Comparison of ENCODE assay signal across 9 cellular contexts in the genomic region with DNA sequence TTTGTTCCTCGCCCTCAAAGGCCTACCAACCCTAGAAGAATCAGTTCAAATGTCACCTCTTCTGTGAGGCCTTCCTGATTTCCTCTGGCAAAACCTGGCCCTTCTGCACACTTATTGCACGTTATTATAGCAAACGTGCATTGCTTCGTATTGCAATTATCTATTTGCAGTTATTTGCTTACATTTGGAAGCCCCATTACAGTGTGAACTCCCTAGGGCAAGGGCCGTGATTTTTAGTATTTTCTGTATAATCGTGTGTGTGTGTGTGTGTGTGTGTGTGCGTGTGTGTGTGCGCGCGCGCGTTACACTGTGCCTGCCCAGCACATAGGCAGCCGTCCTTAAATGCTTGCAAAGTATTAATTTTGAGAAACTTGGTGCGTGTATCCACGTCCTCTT. TPM values are rescaled to one million over a fixed set of nuclear protein-coding genes. Genes with fewer than 3 reads are reported as not detected.
A peak's percentile ranks its signal among the peaks of the same experiment; 100 is the strongest.
DNase-seq lines count a peak whose midpoint lies in the region; ATAC-seq, FAIRE-seq and TF ChIP-seq lines count a peak whose summit lies in the region.
"Had no signal": no experiment of that assay in that cellular context is flagged by ENCODE, and none has a peak within 500 bp of the region (broad histone marks: within the 10 kb centered on the region; RNA-seq: fewer than 3 reads in every experiment).

No MANE protein-coding gene starts in this region.

- H3K27me3 ChIP-seq in adrenal gland = no peaks in the 10 kb centered on the region

- peak overlapping the region in 1 of 2 experiments; percentile 51; a peak in 4 of 6 replicates for H3K27ac ChIP-seq in A549
- no peak overlapping the region for H3K27ac ChIP-seq in adrenal gland

- POLR2A ChIA-PET in A549 (lab: Yijun Ruan, JAX) = interaction anchor here (0.5 to 0.8 kb wide), 3 partner anchors 11 to 845 kb away, joined by 3 to 9 read pairs (median 4); no protein-coding TSS in a partner anchor

- H3K9me3 ChIP-seq in A549 = no peaks in the 10 kb centered on the region
- H3K9me3 ChIP-seq in mucosa of descending colon = no peaks in the 10 kb centered on the region
- no peaks in the 10 kb centered on the region for H3K9me3 ChIP-seq in adrenal gland (replicated peaks in 1 of 3)

- CTCF ChIA-PET in A549 (lab: Yijun Ruan, JAX) = interaction anchor here (0.7 to 1.3 kb wide), 2 partner anchors 10 to 11 kb away, joined by 3 to 4 read pairs; no protein-coding TSS in a partner anchor

- WGBS in A549 (ENCODE audit: missing lambda C conversion rate) = 10% methylated on average over 15 of the region's 15 CpGs
- 8 to 10% (median 10%) methylated on average over 15 of the region's 15 CpGs for WGBS in adrenal gland, 4 donors

- no peak for FAIRE-seq in A549 (lab: Jason Lieb, UNC)

- H3K4me1 ChIP-seq in A549 = peaks cover 4% of the 10 kb centered on the region; the same call in 2 of the 3 replicates
- peaks cover 3% of the 10 kb centered on the region for H3K4me1 ChIP-seq in mucosa of descending colon (ENCODE audit: low read depth)
- H3K4me1 ChIP-seq in adrenal gland (replicated peaks in 1 of 2) = peaks cover 0 to 5% of the 10 kb centered on the region in 2 donors

- TF ChIP-seq EP300 in A549 (IDR thresholded peaks at IDR 0.05) = no peak

- peak overlapping the region; percentile 88 for H3K4me3 ChIP-seq in A549
- H3K4me3 ChIP-seq in cardiac fibroblast (replicated peaks in 1 of 2; ENCODE audit: low read depth in 2 of 2, low read length in 2 of 2) = peak overlapping the region; percentile 68 to 72
- H3K4me3 ChIP-seq in mucosa of descending colon = peak overlapping the region; percentile 38
- H3K4me3 ChIP-seq in adrenal gland = peak overlapping the region in 1 of 4 donors; percentile 60

- DNase-seq in A549 (ENCODE audit: low read depth in 1 of 2, low spot score in 1 of 2) (no peak), cardiac fibroblast (ENCODE audit: low read depth in 2 of 2) (no peak), mucosa of descending colon (no peak), adrenal gland (no peak), GDM1 (lab: John Stamatoyannopoulos, UW) (no peak), NCI-H1436 treated with DMSO at 0.1 percent for 48 hours (lab: John Stamatoyannopoulos, UW) (no peak)

- intact Hi-C loops in mucosa of descending colon (cut with DNase I, micrococcal nuclease) (no loop called here), adrenal gland (cut with DNase I) (no loop called here)

- H3K36me3 ChIP-seq in mucosa of descending colon (ENCODE audit: low read depth) (no peaks in the 10 kb centered on the region), adrenal gland (replicated peaks in 1 of 2) (no peaks in the 10 kb centered on the region)

- H3K4me2 ChIP-seq in A549 = peak overlapping the region; percentile 98

- TF ChIP-seq POLR2A in A549 (IDR thresholded peaks at IDR 0.05; ENCODE audit: low read length) (no peak), adrenal gland (IDR thresholded peaks at IDR 0.05) (no peak)

- peak; percentile 44 to 60 for ATAC-seq in A549
- peak; percentile 18 for ATAC-seq in GM19351 (IDR thresholded peaks at IDR 0.05; ENCODE audit: unreplicated experiment)
- peak; percentile 16 for ATAC-seq in HG03457 (IDR thresholded peaks at IDR 0.05; ENCODE audit: unreplicated experiment)
- ATAC-seq in mucosa of descending colon = peak; percentile 46

- TF ChIP-seq CTCF in A549 (IDR thresholded peaks at IDR 0.05) = no peak
- TF ChIP-seq CTCF in cardiac fibroblast (IDR thresholded peaks at IDR 0.05; ENCODE audit: low read depth, low read length) = no peak
- no peak for TF ChIP-seq CTCF in mucosa of descending colon (IDR thresholded peaks at IDR 0.05)
- no peak for TF ChIP-seq CTCF in adrenal gland (IDR thresholded peaks at IDR 0.05)

- no peak for TF ChIP-seq RAD21 in A549 (conservative IDR thresholded peaks at IDR 0.05 in 1 of 2, IDR thresholded peaks at IDR 0.05 in 1 of 2)

TF ChIP-seq in A549, 52 proteins besides CTCF, POLR2A, EP300 and RAD21:
- TF ChIP-seq ZSCAN20 (CRISPR knock-in tag; IDR thresholded peaks at IDR 0.05) = no peak
- no peak for TF ChIP-seq TFCP2L1 (CRISPR knock-in tag; IDR thresholded peaks at IDR 0.05)
- TF ChIP-seq POLR2AphosphoS2 (conservative IDR thresholded peaks at IDR 0.05; ENCODE audit: low read length) = no peak
- TF ChIP-seq, protein P1, sequence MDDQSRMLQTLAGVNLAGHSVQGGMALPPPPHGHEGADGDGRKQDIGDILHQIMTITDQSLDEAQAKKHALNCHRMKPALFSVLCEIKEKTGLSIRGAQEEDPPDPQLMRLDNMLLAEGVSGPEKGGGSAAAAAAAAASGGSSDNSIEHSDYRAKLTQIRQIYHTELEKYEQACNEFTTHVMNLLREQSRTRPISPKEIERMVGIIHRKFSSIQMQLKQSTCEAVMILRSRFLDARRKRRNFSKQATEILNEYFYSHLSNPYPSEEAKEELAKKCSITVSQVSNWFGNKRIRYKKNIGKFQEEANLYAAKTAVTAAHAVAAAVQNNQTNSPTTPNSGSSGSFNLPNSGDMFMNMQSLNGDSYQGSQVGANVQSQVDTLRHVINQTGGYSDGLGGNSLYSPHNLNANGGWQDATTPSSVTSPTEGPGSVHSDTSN (IDR thresholded peaks at IDR 0.05) = no peak
- TF ChIP-seq NPAS2 (CRISPR knock-in tag; IDR thresholded peaks at IDR 0.05; ENCODE audit: borderline replicate concordance) = 0 out of 2 replicates have a peak, but pooled peaks have one; percentile 36
- TF ChIP-seq RFX5 (IDR thresholded peaks at IDR 0.05) = no peak
- TF ChIP-seq, protein P2, sequence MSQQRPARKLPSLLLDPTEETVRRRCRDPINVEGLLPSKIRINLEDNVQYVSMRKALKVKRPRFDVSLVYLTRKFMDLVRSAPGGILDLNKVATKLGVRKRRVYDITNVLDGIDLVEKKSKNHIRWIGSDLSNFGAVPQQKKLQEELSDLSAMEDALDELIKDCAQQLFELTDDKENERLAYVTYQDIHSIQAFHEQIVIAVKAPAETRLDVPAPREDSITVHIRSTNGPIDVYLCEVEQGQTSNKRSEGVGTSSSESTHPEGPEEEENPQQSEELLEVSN (IDR thresholded peaks at IDR 0.05; ENCODE audit: borderline replicate concordance, low read depth) = no peak
- TF ChIP-seq CEBPB (IDR thresholded peaks at IDR 0.05) = no peak
- no peak for TF ChIP-seq GATA3 (IDR thresholded peaks at IDR 0.05; ENCODE audit: borderline replicate concordance)
- peak; percentile 86 for TF ChIP-seq ZFP36 (IDR thresholded peaks at IDR 0.05; ENCODE audit: borderline replicate concordance, partially characterized antibody)
- no peak for TF ChIP-seq RCOR1 (IDR thresholded peaks at IDR 0.05; ENCODE audit: low read depth, low read length)
- TF ChIP-seq, protein P3, sequence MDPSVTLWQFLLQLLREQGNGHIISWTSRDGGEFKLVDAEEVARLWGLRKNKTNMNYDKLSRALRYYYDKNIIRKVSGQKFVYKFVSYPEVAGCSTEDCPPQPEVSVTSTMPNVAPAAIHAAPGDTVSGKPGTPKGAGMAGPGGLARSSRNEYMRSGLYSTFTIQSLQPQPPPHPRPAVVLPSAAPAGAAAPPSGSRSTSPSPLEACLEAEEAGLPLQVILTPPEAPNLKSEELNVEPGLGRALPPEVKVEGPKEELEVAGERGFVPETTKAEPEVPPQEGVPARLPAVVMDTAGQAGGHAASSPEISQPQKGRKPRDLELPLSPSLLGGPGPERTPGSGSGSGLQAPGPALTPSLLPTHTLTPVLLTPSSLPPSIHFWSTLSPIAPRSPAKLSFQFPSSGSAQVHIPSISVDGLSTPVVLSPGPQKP (IDR thresholded peaks at IDR 0.05; ENCODE audit: low read depth, low read length) = no peak
- no peak for TF ChIP-seq CHD4 (IDR thresholded peaks at IDR 0.05; ENCODE audit: borderline replicate concordance)
- TF ChIP-seq MAZ (IDR thresholded peaks at IDR 0.05; ENCODE audit: borderline replicate concordance, low read depth, low read length) = no peak
- TF ChIP-seq FOSB (CRISPR knock-in tag; IDR thresholded peaks at IDR 0.05) = no peak
- TF ChIP-seq JUN (IDR thresholded peaks at IDR 0.05) = no peak
- TF ChIP-seq HOXA7 (CRISPR knock-in tag; IDR thresholded peaks at IDR 0.05) = no peak
- TF ChIP-seq ESRRA (IDR thresholded peaks at IDR 0.05; ENCODE audit: borderline replicate concordance, low read length) = no peak
TF ChIP-seq in A549: peak in this region for 2.

RNA-seq across cellular contexts. Expression of a gene that starts 0.5 kb away (rescaled TPM):
- polyA plus RNA-seq in A549 (2011; rRNA removed) (9.3 and 11.1 TPM in 2 replicates), A549 (2017; fragmentation: RNase III; extraction: RNeasy Plus Mini Kit Qiagen cat#74134 plus additional on column Dnase treatment) (7.6 to 8.5 TPM (median 8.3 TPM) in 3 replicates), adrenal gland (1 to 10 TPM; 1.9 to 2.7 (median 2.1) TPM)
- 7.3 and 10.1 TPM in 2 replicates for polyA plus RNA-seq in A549 (2012; cell fraction: cytosol; rRNA removed)
- 14.9 and 15.7 TPM in 2 replicates for polyA plus RNA-seq in A549 (2012; cell fraction: nucleus; rRNA removed)
- 12.2 and 14.5 TPM in 2 replicates for polyA minus RNA-seq in A549 (2011; rRNA and poly(A)+ RNA removed)
- total RNA-seq in mucosa of descending colon (1 to 10 TPM; 3.9 to 5.7 (median 4.4) TPM), adrenal gland (10 to 100 TPM in 1 of 8 donors, 1 to 10 TPM in 7; 2.5 to 11.3 (median 5.9) TPM)

RNA-seq across cellular contexts. Expression of a gene that starts 5.5 kb away (rescaled TPM):
- polyA plus RNA-seq in A549 (2011; rRNA removed) (not detected in 2 replicates), A549 (2017; fragmentation: RNase III; extraction: RNeasy Plus Mini Kit Qiagen cat#74134 plus additional on column Dnase treatment) (not detected in 3 replicates), adrenal gland (1 to 10 TPM in 1 of 3 donors, under 1 TPM in 2; 0.55 to 1.3 (median 0.84) TPM)
- not detected in 2 replicates for polyA plus RNA-seq in A549 (2012; cell fraction: cytosol; rRNA removed)
- polyA plus RNA-seq in A549 (2012; cell fraction: nucleus; rRNA removed) = not detected in 2 replicates
- polyA minus RNA-seq in A549 (2011; rRNA and poly(A)+ RNA removed) = not detected in 2 replicates
- total RNA-seq in mucosa of descending colon (under 1 TPM; 0.19 to 0.43 (median 0.31) TPM), adrenal gland (1 to 10 TPM in 1 of 8 donors, under 1 TPM in 6, not detected in 1; 0.47 to 2.2 (median 0.81) TPM)
- total RNA-seq: lung microvascular endothelial cell had no signal
